1 cellular context compared by ENCODE assay signal in genomic region chr9:133164209-133164590, GRCh38.
TF ChIP-seq lines count a peak whose summit lies in the region.

No MANE protein-coding gene starts in this region.

TF ChIP-seq in H1, 55 proteins besides CTCF, POLR2A, EP300 and RAD21:
- no peak for TF ChIP-seq KDM1A (IDR thresholded peaks at IDR 0.05; ENCODE audit: borderline replicate concordance, low read length)
- TF ChIP-seq SUZ12 (IDR thresholded peaks at IDR 0.05; ENCODE audit: low read length) = no peak
- no peak for TF ChIP-seq SP4 (IDR thresholded peaks at IDR 0.05; ENCODE audit: low read length)
- no peak for TF ChIP-seq MAFK (IDR thresholded peaks at IDR 0.05; ENCODE audit: low read depth, low read length)
- TF ChIP-seq USF2 (IDR thresholded peaks at IDR 0.05; ENCODE audit: low read length) = no peak
- no peak for TF ChIP-seq HDAC6 (IDR thresholded peaks at IDR 0.05; ENCODE audit: low read depth, low read length)
- TF ChIP-seq RBBP5 (IDR thresholded peaks at IDR 0.05; ENCODE audit: borderline replicate concordance, low read depth, low read length) = no peak
- no peak for TF ChIP-seq BRCA1 (IDR thresholded peaks at IDR 0.05; ENCODE audit: low read depth, low read length)
- no peak for TF ChIP-seq EGR1 (IDR thresholded peaks at IDR 0.05; ENCODE audit: borderline replicate concordance, low read depth, low read length)
- TF ChIP-seq SIN3A (conservative IDR thresholded peaks at IDR 0.05 in 1 of 2, IDR thresholded peaks at IDR 0.05 in 1 of 2; ENCODE audit: low read depth in 1 of 2, low read length in 2 of 2) = no peak
